Comparison of ENCODE assay signal across 23 cellular contexts in the genomic region with DNA sequence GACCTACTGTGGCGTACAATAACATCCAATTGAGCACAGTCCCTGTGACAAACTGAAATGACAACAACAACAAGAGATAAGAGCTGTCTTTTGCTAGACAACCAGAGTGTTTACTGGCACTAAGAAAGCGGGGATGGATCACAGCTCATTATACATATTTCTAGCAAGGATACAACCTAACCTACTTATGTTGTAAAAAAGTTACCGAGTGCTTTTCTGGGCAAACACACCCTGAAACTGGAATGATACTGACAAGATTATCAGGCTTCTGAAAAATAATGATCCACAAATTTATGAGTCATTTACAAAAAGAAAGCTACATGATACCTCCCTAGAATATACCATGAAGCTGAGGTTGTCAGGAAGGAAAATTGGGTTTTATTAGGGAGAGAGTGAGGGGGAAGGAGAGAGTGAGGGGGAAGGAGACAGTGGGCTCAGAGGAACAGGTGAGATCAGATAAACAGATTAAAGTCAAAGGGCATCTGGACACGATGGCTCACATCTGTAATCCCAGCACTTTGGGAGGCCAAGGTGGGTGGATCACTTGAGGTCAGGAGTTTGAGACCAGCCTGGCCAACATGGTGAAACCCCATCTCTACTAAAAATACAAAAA.
"Had no signal": no experiment of that assay in that cellular context is flagged by ENCODE, and none has a peak within 500 bp of the region (broad histone marks: within the 10 kb centered on the region; RNA-seq: fewer than 3 reads in every experiment).

No MANE protein-coding gene starts in this region.

- H3K27me3 ChIP-seq: gastroesophageal sphincter, hepatocyte, thyroid gland had no signal

- H3K27ac Mint-ChIP-seq: activated naive CD8-positive, alpha-beta T cell; dendritic cell treated with granulocyte-macrophage colony-stimulating factor and Interleukin-4, amounts not matched to agents 40 ng/mL and 50 ng/mL, for 4 days; nephron; stimulated activated naive CD8-positive, alpha-beta T cell treated with anti-CD3 and anti-CD28 coated beads, Interleukin-15, amount 100 ng/mL, for 72 hours; T-helper 2 cell treated with Interferon-gamma antibody and Interleukin-4, amounts not matched to agents 5 μg/mL and 100 μg/mL, for 36 hours had no signal

- H3K36me3 Mint-ChIP-seq: activated naive CD8-positive, alpha-beta T cell had no signal

- H3K4me1 Mint-ChIP-seq: central memory CD8-positive, alpha-beta T cell; stimulated activated naive CD8-positive, alpha-beta T cell treated with anti-CD3 and anti-CD28 coated beads, Interleukin-15, amount 100 ng/mL, for 72 hours had no signal

- H2AFZ ChIP-seq: hepatocyte had no signal

- H3K4me2 ChIP-seq: hepatocyte had no signal

- H3K4me3 ChIP-seq: gastroesophageal sphincter, hepatocyte, left ventricle myocardium inferior, skin epidermis, thyroid gland had no signal

- DNase-seq: activated CD4-positive, alpha-beta T cell treated with anti-CD3 and anti-CD28 coated beads for 4 hours; activated CD4-positive, alpha-beta T cell treated with anti-CD3 and anti-CD28 coated beads, Interleukin-2, amount 50 U/mL, for 4 hours; activated effector memory CD4-positive, alpha-beta T cell treated with Interleukin-2 at 50 U/mL for 16 hours; activated naive CD4-positive, alpha-beta T cell treated with Interleukin-2 at 50 U/mL for 16 hours; anterior cingulate cortex; effector CD8-positive, alpha-beta T cell; islet precursor cell; left ventricle myocardium inferior; mammary epithelial cell; stimulated activated CD4-positive, alpha-beta T cell treated with anti-CD3 and anti-CD28 coated beads, Interleukin-12 subunit alpha, Interleukin-12 subunit beta, amount 100 ng/mL, for 4 hours; stimulated activated CD4-positive, alpha-beta T cell treated with anti-CD3 and anti-CD28 coated beads, Interleukin-4, amount 100 ng/mL, for 1 hour; stimulated activated naive CD8-positive, alpha-beta T cell treated with anti-CD3 and anti-CD28 coated beads, Interleukin-15, amount 100 ng/mL, for 72 hours; T-helper 1 cell; thyroid gland had no signal

- H3K9me3 ChIP-seq: gastroesophageal sphincter, left ventricle myocardium inferior, thyroid gland had no signal

- H3K4me1 ChIP-seq: thyroid gland had no signal

- H3K36me3 ChIP-seq: gastroesophageal sphincter, left ventricle myocardium inferior, thyroid gland had no signal

- H3K9me3 Mint-ChIP-seq: central memory CD8-positive, alpha-beta T cell; dendritic cell treated with granulocyte-macrophage colony-stimulating factor and Interleukin-4, amounts not matched to agents 40 ng/mL and 50 ng/mL, for 4 days; nephron; stimulated activated naive CD8-positive, alpha-beta T cell treated with anti-CD3 and anti-CD28 coated beads, Interleukin-15, amount 100 ng/mL, for 72 hours; T-helper 2 cell treated with Interferon-gamma antibody and Interleukin-4, amounts not matched to agents 5 μg/mL and 100 μg/mL, for 36 hours had no signal

- H3K4me3 Mint-ChIP-seq: activated naive CD8-positive, alpha-beta T cell; central memory CD8-positive, alpha-beta T cell; dendritic cell treated with granulocyte-macrophage colony-stimulating factor and Interleukin-4, amounts not matched to agents 40 ng/mL and 50 ng/mL, for 4 days; nephron; stimulated activated naive CD8-positive, alpha-beta T cell treated with anti-CD3 and anti-CD28 coated beads, Interleukin-15, amount 100 ng/mL, for 72 hours; T-helper 2 cell treated with Interferon-gamma antibody and Interleukin-4, amounts not matched to agents 5 μg/mL and 100 μg/mL, for 36 hours had no signal

- ATAC-seq: gastroesophageal sphincter; sciatic nerve; stimulated activated naive CD8-positive, alpha-beta T cell treated with anti-CD3 and anti-CD28 coated beads, Interleukin-15, amount 100 ng/mL, for 72 hours had no signal

- H3K27ac ChIP-seq: gastroesophageal sphincter, left ventricle myocardium inferior, skin epidermis, thyroid gland had no signal
